Comparison of ENCODE assay signal across 11 cellular contexts in genomic region chr11:74310857-74311256, GRCh38. TPM values are rescaled to one million over a fixed set of nuclear protein-coding genes. Genes with fewer than 3 reads are reported as not detected.
A peak's percentile ranks its signal among the peaks of the same experiment; 100 is the strongest.
DNase-seq lines count a peak whose midpoint lies in the region; ATAC-seq, FAIRE-seq and TF ChIP-seq lines count a peak whose summit lies in the region.
"Had no signal": no experiment of that assay in that cellular context is flagged by ENCODE, and none has a peak within 500 bp of the region (broad histone marks: within the 10 kb centered on the region; RNA-seq: fewer than 3 reads in every experiment).

No MANE protein-coding gene starts in this region.

- peak overlapping the region; percentile 14; the same call in 1 of the 2 replicates for H2BK120ac ChIP-seq in IMR-90 (ENCODE audit: low read depth, low read length)

- in situ Hi-C loops in IMR-90 (cut with MboI; ENCODE audit: low sequenced_read_pairs): no loop called here

- peaks cover 9 to 10% of the 10 kb centered on the region in 2 experiments; a peak in 3 of 4 replicates for H3K79me1 ChIP-seq in IMR-90 (ENCODE audit: low read depth in 1 of 2, low read length in 2 of 2)

- H3K4me3 Mint-ChIP-seq in natural killer cell: peak overlapping the region; percentile 49
- no peak overlapping the region for H3K4me3 Mint-ChIP-seq in endothelial cell (ENCODE audit: unreplicated experiment)

- peak overlapping the region; percentile 53 for H4K5ac ChIP-seq in IMR-90 (ENCODE audit: low read depth, low read length)

- H3K9me1 ChIP-seq in IMR-90 (ENCODE audit: insufficient read depth, low read length) (peaks cover 11% of the 10 kb centered on the region), endothelial cell of umbilical vein (replicated peaks; ENCODE audit: control insufficient read depth, extremely low read depth, insufficient read depth, low read length) (no peaks in the 10 kb centered on the region)

- H3K4me3 ChIP-seq in A549 (peak overlapping the region; percentile 77), IMR-90 (ENCODE audit: insufficient read depth, low read depth, low read length) (peak overlapping the region; percentile 73), endothelial cell of umbilical vein (replicated peaks in 1 of 3; ENCODE audit: insufficient read depth in 1 of 3, low read depth in 1 of 3, low read length in 3 of 3) (peak overlapping the region; percentile 12 to 42 (median 27))
- H3K4me3 ChIP-seq: MG63 had no signal

- H3K27ac ChIP-seq in A549 (peak overlapping the region; percentile 91 to 94), IMR-90 (ENCODE audit: insufficient read depth, low read length) (peak overlapping the region; percentile 18; the same call in 1 of the 2 replicates), endothelial cell of umbilical vein (ENCODE audit: insufficient read depth, low read depth, low read length) (no peak overlapping the region)

- H4K8ac ChIP-seq in IMR-90 (ENCODE audit: low read depth in 2 of 2, low read length in 2 of 2): peak overlapping the region; percentile 15 to 18; a peak in 2 of 4 replicates

- no peak overlapping the region for H3K56ac ChIP-seq in IMR-90 (ENCODE audit: extremely low read depth, insufficient read depth, low read length)

- peak overlapping the region; percentile 47; the same call in 2 of the 3 replicates for H2BK15ac ChIP-seq in IMR-90 (ENCODE audit: low read depth, low read length)

- peak overlapping the region; percentile 24 for H3K4ac ChIP-seq in IMR-90 (ENCODE audit: low read depth, low read length)

- H3K23ac ChIP-seq in IMR-90 (ENCODE audit: low read depth, low read length): no peak overlapping the region

- peak overlapping the region; percentile 10; the same call in 1 of the 2 replicates for H4K91ac ChIP-seq in IMR-90 (ENCODE audit: insufficient read depth, low read depth, low read length)

- H3K9ac ChIP-seq in IMR-90 (ENCODE audit: low read depth, low read length) (peak overlapping the region; percentile 65), endothelial cell of umbilical vein (replicated peaks; ENCODE audit: extremely low read depth, insufficient read depth, low read length) (no peak overlapping the region)

- H2AK5ac ChIP-seq in IMR-90 (ENCODE audit: low read depth, low read length): peak overlapping the region; percentile 83

- POLR2A ChIA-PET in A549 (lab: Yijun Ruan, JAX) (no interaction called here), IMR-90 (lab: Charles Lee; ENCODE audit: unreplicated experiment) (no interaction called here), endothelial cell of umbilical vein (lab: Charles Lee) (no interaction called here)

- no peak overlapping the region for H2BK5ac ChIP-seq in IMR-90 (ENCODE audit: low read depth, low read length, poor library complexity, severe bottlenecking)

- H3K4me2 ChIP-seq in A549 (peak overlapping the region; percentile 89), IMR-90 (ENCODE audit: low read depth, low read length) (peak overlapping the region; percentile 93), endothelial cell of umbilical vein (ENCODE audit: insufficient read depth, low read length) (peak overlapping the region; percentile 56)

- no peaks in the 10 kb centered on the region for H3K79me2 ChIP-seq in endothelial cell of umbilical vein (ENCODE audit: control insufficient read depth, insufficient read depth, low read length)

- CTCF ChIA-PET in A549 (lab: Yijun Ruan, JAX) (interaction anchor here (0.6 to 3.1 kb wide), 4 partner anchors 30 to 543 kb away, joined by 3 to 11 read pairs (median 3); no protein-coding TSS in a partner anchor), IMR-90 (lab: Yijun Ruan, JAX) (no interaction called here), endothelial cell of umbilical vein (lab: Charles Lee) (no interaction called here)

- DNase-seq in A549 (ENCODE audit: low read depth in 1 of 2, low spot score in 1 of 2) (no peak), IMR-90 (no peak), endothelial cell of umbilical vein (ENCODE audit: low read depth, low spot score) (no peak), natural killer cell (no peak), NCI-H2029 treated with DMSO at 0.1 percent for 48 hours (lab: John Stamatoyannopoulos, UW) (no peak), MV-4-11 (lab: John Stamatoyannopoulos, UW) (no peak), endothelial cell (ENCODE audit: low spot score) (no peak)
- DNase-seq: effector memory CD8-positive, alpha-beta T cell had no signal

- H3K27me3 ChIP-seq in IMR-90 (ENCODE audit: control insufficient read depth, insufficient read depth, low read length): no peaks in the 10 kb centered on the region
- H3K27me3 ChIP-seq in endothelial cell of umbilical vein (ENCODE audit: control insufficient read depth in 2 of 2, insufficient read depth in 2 of 2, low read length in 2 of 2): no peaks in the 10 kb centered on the region
- H3K27me3 ChIP-seq: MG63 had no signal

- dilution Hi-C loops in IMR-90 (cut with HindIII; ENCODE audit: low sequenced_read_pairs, unreplicated experiment): no loop called here
- dilution Hi-C loops in endothelial cell of umbilical vein (cut with MboI; ENCODE audit: extremely low pct_ligation_motif_present, low sequenced_read_pairs): no loop called here

- TF ChIP-seq CTCF in A549 (IDR thresholded peaks at IDR 0.05) (no peak), IMR-90 (conservative IDR thresholded peaks at IDR 0.05; ENCODE audit: low read depth, low read length) (no peak), endothelial cell of umbilical vein (IDR thresholded peaks at IDR 0.05; ENCODE audit: extremely low read depth in 1 of 2, insufficient read depth in 1 of 2, low read depth in 1 of 2, low read length in 2 of 2) (no peak), natural killer cell (IDR thresholded peaks at IDR 0.05) (no peak), endothelial cell (IDR thresholded peaks at IDR 0.05; ENCODE audit: unreplicated experiment) (no peak)

- no peak for TF ChIP-seq RAD21 in A549 (conservative IDR thresholded peaks at IDR 0.05 in 1 of 2, IDR thresholded peaks at IDR 0.05 in 1 of 2)
- TF ChIP-seq RAD21 in IMR-90 (IDR thresholded peaks at IDR 0.05; ENCODE audit: low read length): no peak

- intact Hi-C loops in IMR-90 (cut with micrococcal nuclease) (loop anchor here (10.0 kb wide), 1 partner anchor 326 kb away; the partner anchor contains the start of gene UCP2), endothelial cell of umbilical vein (cut with micrococcal nuclease) (no loop called here), natural killer cell (cut with micrococcal nuclease) (no loop called here)

- H3K27me3 Mint-ChIP-seq in natural killer cell (ENCODE audit: low read depth in 2 of 2) (peaks cover 42 to 47% of the 10 kb centered on the region in 2 donors), endothelial cell (ENCODE audit: unreplicated experiment) (peaks cover 8% of the 10 kb centered on the region)

- no peaks in the 10 kb centered on the region for H3K36me3 ChIP-seq in IMR-90 (ENCODE audit: control insufficient read depth, insufficient read depth, low read length)
- H3K36me3 ChIP-seq in endothelial cell of umbilical vein (ENCODE audit: control insufficient read depth in 2 of 2, extremely low read depth in 1 of 2, insufficient read depth in 2 of 2, low read length in 2 of 2): no peaks in the 10 kb centered on the region
- H3K36me3 ChIP-seq: MG63 had no signal

- H3K4me1 Mint-ChIP-seq in natural killer cell (peaks cover 5 to 11% of the 10 kb centered on the region in 2 donors), endothelial cell (ENCODE audit: unreplicated experiment) (peaks cover 6% of the 10 kb centered on the region)

- no peak for TF ChIP-seq POLR2A in A549 (IDR thresholded peaks at IDR 0.05; ENCODE audit: low read length)
- no peak for TF ChIP-seq POLR2A in IMR-90 (IDR thresholded peaks at IDR 0.05; ENCODE audit: low read depth, low read length)
- no peak for TF ChIP-seq POLR2A in endothelial cell of umbilical vein (IDR thresholded peaks at IDR 0.05; ENCODE audit: low read depth, low read length)

- H2BK20ac ChIP-seq in IMR-90 (ENCODE audit: low read depth, low read length): no peak overlapping the region; the same call in 1 of the 2 replicates

- H3K4me1 ChIP-seq in A549 (peaks cover 56% of the 10 kb centered on the region), IMR-90 (ENCODE audit: control insufficient read depth, insufficient read depth, low read length) (peaks cover 13% of the 10 kb centered on the region), endothelial cell of umbilical vein (ENCODE audit: control insufficient read depth, extremely low read depth, insufficient read depth, low read length) (peaks cover 12% of the 10 kb centered on the region)

- WGBS in A549 (ENCODE audit: missing lambda C conversion rate): 66% methylated on average over 10 of the region's 11 CpGs
- WGBS in IMR-90 (ENCODE audit: extremely low coverage in 2 of 2, insufficient read length in 1 of 2), 2 experiments: 81% methylated on average over 6 of the region's 11 CpGs; no CpG with 5 or more reads in 1 of the 2 experiments

- BruUV-seq in IMR-90 (replicated peaks; lab: Mats Ljungman, UMichigan) (no TSS peak), endothelial cell of umbilical vein (replicated peaks; lab: Mats Ljungman, UMichigan) (no TSS peak)

- TF ChIP-seq EP300 in A549 (IDR thresholded peaks at IDR 0.05): no peak

- H3K9me3 Mint-ChIP-seq in natural killer cell (peaks cover 2% of the 10 kb centered on the region in 2 donors), endothelial cell (ENCODE audit: unreplicated experiment) (no peaks in the 10 kb centered on the region)
- H3K9me3 Mint-ChIP-seq: effector memory CD8-positive, alpha-beta T cell had no signal

- no peaks in the 10 kb centered on the region for H4K20me1 ChIP-seq in IMR-90 (ENCODE audit: insufficient read depth, low read length)
- H4K20me1 ChIP-seq in endothelial cell of umbilical vein (replicated peaks; ENCODE audit: control insufficient read depth, extremely low read depth, insufficient read depth, low read length): no peaks in the 10 kb centered on the region

- peak overlapping the region; percentile 37; the same call in 1 of the 2 replicates for H3K14ac ChIP-seq in IMR-90 (replicated peaks; ENCODE audit: low read depth, low read length)

- FAIRE-seq in A549 (lab: Jason Lieb, UNC) (no peak), endothelial cell of umbilical vein (lab: Jason Lieb, UNC) (no peak)

- H2AFZ ChIP-seq in IMR-90 (replicated peaks; ENCODE audit: low read length, poor library complexity) (peak overlapping the region; percentile 92), endothelial cell of umbilical vein (ENCODE audit: low read depth, low read length) (peak overlapping the region; percentile 60)

- H3K18ac ChIP-seq in IMR-90 (ENCODE audit: low read depth, low read length): peak overlapping the region; percentile 55

- peaks cover 21% of the 10 kb centered on the region for H3K9me3 ChIP-seq in A549
- H3K9me3 ChIP-seq in IMR-90 (ENCODE audit: control insufficient read depth, insufficient read depth, low read length): 0 out of 2 replicates have a peak, but pooled peaks cover 2% of the 10 kb centered on the region
- H3K9me3 ChIP-seq in endothelial cell of umbilical vein (replicated peaks; ENCODE audit: control insufficient read depth, insufficient read depth, low read length): no peaks in the 10 kb centered on the region

- H3K27ac Mint-ChIP-seq in natural killer cell (no peak overlapping the region), endothelial cell (ENCODE audit: unreplicated experiment) (no peak overlapping the region)
- H3K27ac Mint-ChIP-seq: effector memory CD8-positive, alpha-beta T cell had no signal

- peak; percentile 59 to 64; a peak in 5 of 6 replicates for ATAC-seq in A549
- ATAC-seq in IMR-90 (ENCODE audit: low read depth): no peak
- ATAC-seq in natural killer cell: no peak
- ATAC-seq in HG03175 (IDR thresholded peaks at IDR 0.05; ENCODE audit: unreplicated experiment): no peak

- no peaks in the 10 kb centered on the region for H3K36me3 Mint-ChIP-seq in natural killer cell
- peaks cover 4% of the 10 kb centered on the region for H3K36me3 Mint-ChIP-seq in endothelial cell (ENCODE audit: low read depth, unreplicated experiment)

- peak overlapping the region; percentile 90 for H2AK9ac ChIP-seq in IMR-90 (replicated peaks; ENCODE audit: low read depth, low read length, poor library complexity)

RNA-seq across cellular contexts. Expression of gene P4HA3, which starts 0.6 kb away (rescaled TPM):
- 50.4 and 58.5 TPM in 2 replicates for polyA plus RNA-seq in A549 (2011; rRNA removed)
- polyA plus RNA-seq in A549 (2012; cell fraction: cytosol; rRNA removed): 24.8 and 28.3 TPM in 2 replicates
- polyA plus RNA-seq in A549 (2012; cell fraction: nucleus; rRNA removed): 31.4 and 44.4 TPM in 2 replicates
- polyA plus RNA-seq in A549 (2017; fragmentation: RNase III; extraction: RNeasy Plus Mini Kit Qiagen cat#74134 plus additional on column Dnase treatment): 32.3 to 53.1 TPM (median 48.1 TPM) in 3 replicates
- 24.5 and 33.6 TPM in 2 replicates for polyA minus RNA-seq in A549 (2011; rRNA and poly(A)+ RNA removed)
- total RNA-seq in IMR-90 (2012; rRNA removed): 2.8 and 2.9 TPM in 2 replicates
- 4.9 and 5.7 TPM in 2 replicates for polyA plus RNA-seq in IMR-90 (2012; rRNA removed)
- 4.4 and 4.5 TPM in 2 replicates for polyA plus RNA-seq in IMR-90 (2012; cell fraction: cytosol; rRNA removed)
- 2.0 and 4.4 TPM in 2 replicates for polyA plus RNA-seq in IMR-90 (2012; cell fraction: nucleus; rRNA removed; ENCODE audit: low replicate concordance)
- total RNA-seq in endothelial cell of umbilical vein: 15.0 and 26.9 TPM in 2 replicates
- polyA plus RNA-seq in endothelial cell of umbilical vein: 34.1 and 40.0 TPM in 2 replicates
- polyA plus RNA-seq in endothelial cell of umbilical vein (2011; cell fraction: cytosol; rRNA removed): 38.9 and 43.6 TPM in 2 replicates
- 27.3 and 29.6 TPM in 2 replicates for polyA plus RNA-seq in endothelial cell of umbilical vein (2011; cell fraction: nucleus; rRNA removed)
- 19.9 and 27.2 TPM in 2 replicates for polyA plus RNA-seq in endothelial cell of umbilical vein (2012)
- 19.4 and 33.2 TPM in 2 replicates for polyA minus RNA-seq in endothelial cell of umbilical vein
- not detected for polyA minus RNA-seq in endothelial cell of umbilical vein (2011; cell fraction: cytosol; rRNA and poly(A)+ RNA removed)
- 5.5 and 8.7 TPM in 2 replicates for polyA minus RNA-seq in endothelial cell of umbilical vein (2011; cell fraction: nucleus; rRNA and poly(A)+ RNA removed)
- total RNA-seq in natural killer cell: not detected
- 0.64 TPM for total RNA-seq in endothelial cell (ENCODE audit: unreplicated experiment)
- total RNA-seq: T-helper 2 cell treated with Interferon-gamma antibody and Interleukin-4, amounts not matched to agents 100 ng/mL and 5 ng/mL, for 36 hours had no signal

Comparison
In these comparisons a context has a peak if more than half of its experiments do, and no peak if none do; other contexts are left out.
1. ATAC-seq: peak in A549 (2 of 2); none in IMR-90 (single experiment), natural killer cell (0 of 3) and HG03175 (single experiment).
2. H3K4me3 ChIP-seq: peak in every context shown above with its lines; median percentile 77 in A549; 73 in IMR-90; 27 in endothelial cell of umbilical vein.
3. Peak in every context shown above with its lines, with median percentiles within 50 percentile points of each other: H3K4me2 ChIP-seq.